15 cellular contexts compared by ENCODE assay signal in the genomic region with DNA sequence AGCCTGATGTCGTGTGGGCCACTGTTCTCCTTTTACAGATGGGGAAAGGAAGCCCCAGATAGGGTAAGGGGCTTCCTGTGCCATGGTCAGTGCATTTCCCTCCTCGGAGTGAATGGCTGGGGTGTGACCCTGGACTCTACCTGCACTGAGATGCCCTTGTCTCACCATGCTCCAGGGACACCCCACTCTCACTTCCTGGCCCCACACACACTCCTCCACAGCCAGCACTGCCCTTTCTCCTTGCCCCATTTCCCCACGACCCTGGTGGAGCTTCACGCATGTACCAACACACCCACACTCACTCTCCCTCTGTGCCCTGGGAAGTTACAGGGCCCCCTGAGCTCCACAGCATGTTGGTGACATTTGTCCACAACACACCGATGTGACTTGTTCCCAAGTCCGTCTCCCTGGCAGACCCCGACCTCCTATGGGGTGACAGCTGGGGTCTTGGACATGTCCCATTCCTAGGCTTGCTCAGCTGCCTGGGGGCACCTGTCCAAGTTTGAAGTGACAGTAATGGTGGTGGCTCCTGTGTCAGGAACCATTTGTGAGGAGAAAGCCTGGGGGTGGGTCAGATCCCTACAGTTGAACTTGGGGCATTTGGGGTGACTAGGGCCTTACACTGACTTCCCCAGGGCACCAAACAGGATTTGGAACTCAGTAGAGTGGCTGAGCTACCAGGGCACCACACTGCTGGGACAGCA. TPM values are rescaled to one million over a fixed set of nuclear protein-coding genes. Genes with fewer than 3 reads are reported as not detected.
DNase-seq lines count a peak whose midpoint lies in the region; ATAC-seq, FAIRE-seq and TF ChIP-seq lines count a peak whose summit lies in the region.
"Had no signal": no experiment of that assay in that cellular context is flagged by ENCODE, and none has a peak within 500 bp of the region (broad histone marks: within the 10 kb centered on the region; RNA-seq: fewer than 3 reads in every experiment).

No MANE protein-coding gene starts in this region.

- H3K79me1 ChIP-seq in H1 (ENCODE audit: low read depth, low read length), result no peaks in the 10 kb centered on the region

- H3K79me2 ChIP-seq in H1 (ENCODE audit: control insufficient read depth in 1 of 2, insufficient read depth in 2 of 2, low read length in 2 of 2), result no peaks in the 10 kb centered on the region

- no peak overlapping the region for H3K4ac ChIP-seq in H1 (replicated peaks; ENCODE audit: insufficient read length, low read depth, low read length)

- H3K27me3 ChIP-seq in H1 (replicated peaks in 1 of 4; ENCODE audit: control insufficient read depth in 3 of 4, extremely low read depth in 1 of 4, insufficient read depth in 3 of 4, low read length in 3 of 4) (peaks cover 0 to 3% (median 1%) of the 10 kb centered on the region in 4 experiments; a peak in 4 of 7 replicates), uterus (no peaks in the 10 kb centered on the region)

- peaks cover 14% of the 10 kb centered on the region for H3K4me1 Mint-ChIP-seq in nephron

- 78% methylated on average over 7 of the region's 7 CpGs; no CpG with 5 or more reads in 1 of the 2 experiments for WGBS in H1 (ENCODE audit: extremely low coverage in 1 of 2, insufficient coverage in 1 of 2, insufficient read length in 1 of 2, insufficient replicate concordance in 2 of 2, low coverage in 1 of 2, low lambda C conversion rate in 2 of 2, missing lambda C conversion rate in 1 of 2), 2 experiments

- no peak overlapping the region for H3K14ac ChIP-seq in H1 (ENCODE audit: insufficient read length)

- no peaks in the 10 kb centered on the region for H3K23me2 ChIP-seq in H1 (ENCODE audit: low read depth, low read length)

- H3K23ac ChIP-seq in H1 (ENCODE audit: insufficient read length), result no peak overlapping the region

- no peak overlapping the region for H3K4me2 ChIP-seq in H1 (ENCODE audit: insufficient read depth in 1 of 2, low read depth in 2 of 2, low read length in 2 of 2)

- FAIRE-seq in H1 (lab: Jason Lieb, UNC), result no peak
- FAIRE-seq: GM18507 had no signal

- no peak for TF ChIP-seq CTCF in H1 (IDR thresholded peaks at IDR 0.05; ENCODE audit: control extremely low read depth in 1 of 3, insufficient read depth in 1 of 3, low read depth in 1 of 3, low read length in 3 of 3)
- no peak for TF ChIP-seq CTCF in nephron (IDR thresholded peaks at IDR 0.05; ENCODE audit: unreplicated experiment in 3 of 3)
- no peak for TF ChIP-seq CTCF in uterus (IDR thresholded peaks at IDR 0.05)

- no peak overlapping the region for H2BK120ac ChIP-seq in H1 (replicated peaks; ENCODE audit: low read depth, low read length)

- no peak overlapping the region for H3K4me3 Mint-ChIP-seq in nephron

- no peak overlapping the region for H2AK5ac ChIP-seq in H1 (ENCODE audit: low read depth, low read length)

- peak overlapping the region in 2 of 3 experiments; percentile 24 to 81 for H3K27ac Mint-ChIP-seq in nephron

- no peak overlapping the region for H2BK15ac ChIP-seq in H1 (ENCODE audit: low read length)

- H3K27me3 Mint-ChIP-seq in nephron (ENCODE audit: low read depth), result no peaks in the 10 kb centered on the region

- H3K4me3 ChIP-seq in H1 (ENCODE audit: extremely low read depth in 1 of 4, insufficient read depth in 2 of 4, low read depth in 3 of 4, low read length in 4 of 4) (no peak overlapping the region), uterus (no peak overlapping the region)

- H2BK12ac ChIP-seq in H1 (ENCODE audit: low read depth, low read length), result no peak overlapping the region

- no peak overlapping the region for H4K91ac ChIP-seq in H1 (replicated peaks; ENCODE audit: insufficient read length, low read length)

- no peak overlapping the region for H2BK20ac ChIP-seq in H1 (ENCODE audit: low read length)

- H3K4me1 ChIP-seq in H1 (replicated peaks in 1 of 4; ENCODE audit: control insufficient read depth in 3 of 4, insufficient read depth in 4 of 4, low read length in 3 of 4), result peaks cover 0 to 5% (median 2%) of the 10 kb centered on the region in 4 experiments; a peak in 3 of 7 replicates
- H3K4me1 ChIP-seq in uterus, result peaks cover 0 to 4% of the 10 kb centered on the region in 2 donors

- H3K9me3 ChIP-seq in H1 (ENCODE audit: insufficient read depth in 2 of 2, low read depth in 1 of 2, low read length in 1 of 2) (no peaks in the 10 kb centered on the region), uterus (no peaks in the 10 kb centered on the region)

- POLR2A ChIA-PET in H1 (lab: Charles Lee; ENCODE audit: partially characterized antibody), result interaction anchor here (1.6 kb wide), 1 partner anchor 54 kb away, joined by 5 read pairs; no protein-coding TSS in a partner anchor

- no peak overlapping the region for H3K18ac ChIP-seq in H1 (ENCODE audit: extremely low read depth, low read length)

- H3K9ac ChIP-seq in H1 (replicated peaks in 1 of 4; ENCODE audit: extremely low read depth in 1 of 4, low read depth in 3 of 4, low read length in 3 of 4), result no peak overlapping the region

- no peak overlapping the region for H2AFZ ChIP-seq in H1 (ENCODE audit: low read length)

- TF ChIP-seq RAD21 in H1 (IDR thresholded peaks at IDR 0.05 in 1 of 2, conservative IDR thresholded peaks at IDR 0.05 in 1 of 2; ENCODE audit: low read depth in 2 of 2, low read length in 2 of 2), result no peak

- H3K9me3 Mint-ChIP-seq in nephron, result no peaks in the 10 kb centered on the region

- H3K56ac ChIP-seq in H1 (replicated peaks; ENCODE audit: insufficient read length, low read depth, low read length), result no peak overlapping the region

- H3K27ac ChIP-seq in H1 (ENCODE audit: low read depth, low read length) (no peak overlapping the region), uterus (peak overlapping the region; percentile 33 to 66), caudate nucleus (ENCODE audit: low read depth, low read length) (no peak overlapping the region)

- no peaks in the 10 kb centered on the region for H3K36me3 Mint-ChIP-seq in nephron (ENCODE audit: low read depth)

- no peak for ATAC-seq in Right ventricle myocardium superior (ENCODE audit: poor library complexity)
- ATAC-seq in left ventricle myocardium superior, result no peak

- TF ChIP-seq EP300 in H1 (IDR thresholded peaks at IDR 0.05; ENCODE audit: borderline replicate concordance in 1 of 2, low read depth in 2 of 2, low read length in 2 of 2), result no peak

- H4K8ac ChIP-seq in H1 (ENCODE audit: extremely low read depth, insufficient read depth, low read length), result peak overlapping the region; percentile 71; the same call in 1 of the 2 replicates

- peak; percentile 39 for DNase-seq in Right ventricle myocardium superior
- no peak for DNase-seq in left ventricle myocardium superior
- DNase-seq in H1 (ENCODE audit: low read depth in 1 of 2, low spot score in 2 of 2), result no peak
- no peak for DNase-seq in uterus
- no peak for DNase-seq in caudate nucleus (lab: John Stamatoyannopoulos, UW)
- DNase-seq in NCI-H1417 (lab: John Stamatoyannopoulos, UW), result no peak
- no peak for DNase-seq in NCI-H1105 treated with DMSO at 0.1 percent for 48 hours (lab: John Stamatoyannopoulos, UW)
- DNase-seq: dermis blood vessel endothelial cell; EL; foreskin fibroblast; NCI-H82; stimulated activated CD4-positive, alpha-beta T cell treated with anti-CD3 and anti-CD28 coated beads, Interleukin-2, amount 100 ng/mL, for 24 hours had no signal

- H3K36me3 ChIP-seq in H1 (ENCODE audit: control insufficient read depth in 2 of 4, insufficient read depth in 4 of 4, low read length in 3 of 4) (no peaks in the 10 kb centered on the region), uterus (no peaks in the 10 kb centered on the region)

- intact Hi-C loops in Right ventricle myocardium superior (cut with DNase I), result no loop called here
- intact Hi-C loops in left ventricle myocardium superior (cut with micrococcal nuclease), result no loop called here
- intact Hi-C loops in uterus (cut with DNase I; ENCODE audit: low total_unique reads), result no loop called here

- no peak for TF ChIP-seq POLR2A in H1 (IDR thresholded peaks at IDR 0.05; ENCODE audit: control extremely low read depth in 1 of 2, low read depth in 2 of 2, low read length in 2 of 2)
- TF ChIP-seq POLR2A in uterus (IDR thresholded peaks at IDR 0.05), result no peak

- H2BK5ac ChIP-seq in H1 (ENCODE audit: low read depth, low read length), result no peak overlapping the region

- no peaks in the 10 kb centered on the region for H4K20me1 ChIP-seq in H1 (replicated peaks in 1 of 2; ENCODE audit: control insufficient read depth in 1 of 2, insufficient read depth in 2 of 2, low read length in 2 of 2)

- H4K5ac ChIP-seq in H1 (ENCODE audit: insufficient read length, low read depth, low read length), result no peak overlapping the region

- CTCF ChIA-PET in H1 (lab: Charles Lee; ENCODE audit: partially characterized antibody), result interaction anchor here (0.6 to 2.4 kb wide), 6 partner anchors 14 to 229 kb away, joined by 3 to 14 read pairs (median 6); no protein-coding TSS in a partner anchor

TF ChIP-seq in H1, 55 proteins besides CTCF, POLR2A, EP300 and RAD21 (continues in another document):
- TF ChIP-seq BRCA1 (IDR thresholded peaks at IDR 0.05; ENCODE audit: low read depth, low read length) (no peak), KDM5A (IDR thresholded peaks at IDR 0.05; ENCODE audit: low read length) (no peak), RNF2 (IDR thresholded peaks at IDR 0.05; ENCODE audit: borderline replicate concordance, low read depth, low read length, missing control alignments, poor library complexity, severe bottlenecking) (no peak), FOSL1 (IDR thresholded peaks at IDR 0.05; ENCODE audit: insufficient read depth, low read depth, low read length) (no peak)

RNA-seq across cellular contexts. Expression of gene PECAM1, which starts 47.4 kb away (rescaled TPM):
- total RNA-seq in Right ventricle myocardium superior (89.9 TPM), left ventricle myocardium superior (112 TPM), uterus (100 to 1,000 TPM in 3 of 4 donors, 10 to 100 TPM in 1; 77.6 to 551 (median 190) TPM)
- total RNA-seq in H1 (2021; fragmentation: NEBNext Ultra II Directional; extraction: Animal tissue kit (Norgen Biotek cat#: 25700)), result 0.37 TPM in 1 of 2 replicates, not detected in the other
- 0.03 and 0.08 TPM in 2 replicates for polyA plus RNA-seq in H1 (2011; rRNA removed)
- 0.08 TPM for polyA plus RNA-seq in H1 (2011; cell fraction: cytosol; rRNA removed)
- polyA plus RNA-seq in H1 (2011; cell fraction: nucleus; rRNA removed), result 0.01 TPM
- 0.36 to 0.40 TPM in 2 of 4 replicates, not detected in the others for polyA plus RNA-seq in H1 (2012, experiment 1 of 2)
- not detected for polyA plus RNA-seq in H1 (2012, experiment 2 of 2)
- 0.18 TPM for polyA plus RNA-seq in H1 (2013, experiment 1 of 2)
- 0.22 TPM for polyA plus RNA-seq in H1 (2013, experiment 2 of 2)
- 0.15 and 2.1 TPM in 2 replicates for polyA minus RNA-seq in H1 (2011; rRNA and poly(A)+ RNA removed)
- not detected for polyA minus RNA-seq in H1 (2011; cell fraction: cytosol; rRNA and poly(A)+ RNA removed)
- not detected for polyA minus RNA-seq in H1 (2011; cell fraction: nucleus; rRNA and poly(A)+ RNA removed)
- total RNA-seq: osteocyte had no signal

Comparison
In these comparisons a context has a peak if more than half of its experiments do, and no peak if none do; other contexts are left out.
1. H3K27ac ChIP-seq: peak in uterus (2 of 2); none in H1 (single experiment) and caudate nucleus (single experiment).
2. RNA of gene PECAM1, which starts 47.4 kb away (total RNA-seq): 77.6 to 551 TPM in uterus, 112 TPM in left ventricle myocardium superior (single experiment) and 89.9 TPM in Right ventricle myocardium superior (single experiment); 0.37 TPM in H1; every median in the first group is over 10 times any median in the second.